In genomic region chrX:106243376-106243775, GRCh38 we compare ENCODE assay signal across 20 cellular contexts.
DNase-seq lines count a peak whose midpoint lies in the region; ATAC-seq, FAIRE-seq and TF ChIP-seq lines count a peak whose summit lies in the region.
"Had no signal": no experiment of that assay in that cellular context is flagged by ENCODE, and none has a peak within 500 bp of the region (broad histone marks: within the 10 kb centered on the region; RNA-seq: fewer than 3 reads in every experiment).

No MANE protein-coding gene starts in this region.

- FAIRE-seq in A549 (lab: Jason Lieb, UNC) (peak; percentile 59), bronchial epithelial cell (lab: Jason Lieb, UNC) (no peak)
- FAIRE-seq: GM12878, GM18507, H54, HepG2, HTR-8/SVneo had no signal

- POLR2A ChIA-PET in A549 (lab: Yijun Ruan, JAX) (no interaction called here), GM10248 (lab: Yijun Ruan, JAX) (no interaction called here)

- TF ChIP-seq RAD21 in A549 (conservative IDR thresholded peaks at IDR 0.05 in 1 of 2, IDR thresholded peaks at IDR 0.05 in 1 of 2) = no peak

- H3K9me3 ChIP-seq in A549 (no peaks in the 10 kb centered on the region), esophagus squamous epithelium (no peaks in the 10 kb centered on the region)
- H3K9me3 ChIP-seq: BLaER1 treated with 17β-estradiol and CSF1 and Interleukin-3, amounts not matched to agents 10 nM and 100 nM had no signal

- TF ChIP-seq CTCF in A549 (IDR thresholded peaks at IDR 0.05) (no peak), bronchial epithelial cell (IDR thresholded peaks at IDR 0.05; ENCODE audit: insufficient read depth, low read length, severe bottlenecking) (no peak), GM10248 (IDR thresholded peaks at IDR 0.05; ENCODE audit: control extremely low read depth, extremely low read depth, low read depth, missing control alignments) (no peak), esophagus squamous epithelium (IDR thresholded peaks at IDR 0.05) (no peak)

- H3K4me2 ChIP-seq in A549 = no peak overlapping the region
- H3K4me2 ChIP-seq: BLaER1 treated with 17β-estradiol and CSF1 and Interleukin-3, amounts not matched to agents 10 nM and 100 nM had no signal

- H3K4me1 ChIP-seq in A549 (no peaks in the 10 kb centered on the region), esophagus squamous epithelium (no peaks in the 10 kb centered on the region)
- H3K4me1 ChIP-seq: BLaER1 treated with 17β-estradiol and CSF1 and Interleukin-3, amounts not matched to agents 10 nM and 100 nM had no signal

- CTCF ChIA-PET in A549 (lab: Yijun Ruan, JAX) (no interaction called here), GM10248 (lab: Yijun Ruan, JAX) (no interaction called here)

- ATAC-seq in A549 (no peak), HG02588 (IDR thresholded peaks at IDR 0.05; ENCODE audit: unreplicated experiment) (no peak)
- ATAC-seq: GM12878, HCT116, HepG2 had no signal

- H3K36me3 ChIP-seq in bronchial epithelial cell (ENCODE audit: control insufficient read depth, insufficient read depth, low read length) (no peaks in the 10 kb centered on the region), esophagus squamous epithelium (no peaks in the 10 kb centered on the region)
- H3K36me3 ChIP-seq: BLaER1 treated with 17β-estradiol and CSF1 and Interleukin-3, amounts not matched to agents 10 nM and 100 nM had no signal

- H3K27me3 ChIP-seq in bronchial epithelial cell (ENCODE audit: control insufficient read depth, insufficient read depth, low read length) (no peaks in the 10 kb centered on the region), esophagus squamous epithelium (no peaks in the 10 kb centered on the region)

- TF ChIP-seq EP300 in A549 (IDR thresholded peaks at IDR 0.05) = no peak

- no peak overlapping the region for H3K4me3 ChIP-seq in A549
- H3K4me3 ChIP-seq in bronchial epithelial cell (ENCODE audit: low read depth, low read length) = no peak overlapping the region
- H3K4me3 ChIP-seq in esophagus squamous epithelium = no peak overlapping the region
- H3K4me3 ChIP-seq: BLaER1 treated with 17β-estradiol and CSF1 and Interleukin-3, amounts not matched to agents 10 nM and 100 nM; GM12878; GM23248 had no signal

- intact Hi-C loops in esophagus squamous epithelium (cut with DNase I) = no loop called here

- DNase-seq in A549 (ENCODE audit: low read depth in 1 of 2, low spot score in 1 of 2) (no peak), NCI-H226 (peak; percentile 14), bronchial epithelial cell (ENCODE audit: low read depth) (peak; percentile 56), kidney tubule cell (ENCODE audit: low spot score) (peak; percentile 72), GM10248 (ENCODE audit: extremely low spot score) (no peak), anterior cingulate cortex (lab: John Stamatoyannopoulos, UW) (no peak), esophagus squamous epithelium (lab: John Stamatoyannopoulos, UW) (no peak)
- DNase-seq: 8988T; ACHN; CD4-positive, CD25-positive, alpha-beta regulatory T cell; DMS 273 treated with DMSO at 0.1 percent for 48 hours; GM23248 had no signal

- H3K27ac ChIP-seq in A549 (no peak overlapping the region), esophagus squamous epithelium (no peak overlapping the region)
- H3K27ac ChIP-seq: BLaER1 treated with 17β-estradiol and CSF1 and Interleukin-3, amounts not matched to agents 10 nM and 100 nM; GM23248 had no signal

- TF ChIP-seq POLR2A in A549 (IDR thresholded peaks at IDR 0.05; ENCODE audit: low read length) = no peak
- TF ChIP-seq POLR2A in esophagus squamous epithelium (IDR thresholded peaks at IDR 0.05) = no peak

TF ChIP-seq in A549, 52 proteins besides CTCF, POLR2A, EP300 and RAD21:
- TF ChIP-seq ZC3H11A (IDR thresholded peaks at IDR 0.05) = no peak
- no peak for TF ChIP-seq MAZ (IDR thresholded peaks at IDR 0.05; ENCODE audit: borderline replicate concordance, low read depth, low read length)
- no peak for TF ChIP-seq ZSCAN20 (CRISPR knock-in tag; IDR thresholded peaks at IDR 0.05)

Comparison
In these comparisons a context has a peak if more than half of its experiments do, and no peak if none do; other contexts are left out.
1. DNase-seq: peak in NCI-H226 (single experiment), bronchial epithelial cell (single experiment) and kidney tubule cell (single experiment); none in A549 (0 of 2), GM10248 (single experiment), anterior cingulate cortex (0 of 58) and esophagus squamous epithelium (single experiment).